Comparison of ENCODE assay signal across 9 cellular contexts in the genomic region with DNA sequence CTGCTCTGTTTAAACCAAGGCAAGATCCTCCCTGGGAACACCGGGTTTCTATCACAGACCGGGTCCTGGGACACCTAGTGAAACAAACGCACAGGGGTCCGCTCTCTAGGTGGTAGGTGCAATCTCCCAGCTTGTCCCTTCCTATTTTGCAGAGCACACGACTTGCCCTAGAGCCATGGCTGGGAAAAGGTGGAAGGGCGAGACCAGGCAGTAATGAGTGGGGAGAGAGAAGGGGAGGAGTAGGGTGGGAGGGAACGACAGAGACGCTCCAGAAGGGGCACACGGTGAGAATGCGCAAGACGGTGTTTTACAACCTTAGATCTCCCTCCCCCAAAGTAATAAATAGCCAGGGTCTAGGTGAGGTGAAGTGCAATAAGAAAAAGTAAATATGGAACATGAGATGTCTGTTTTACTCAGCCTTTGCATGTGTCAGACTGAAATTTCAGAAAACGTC. TPM values are rescaled to one million over a fixed set of nuclear protein-coding genes. Genes with fewer than 3 reads are reported as not detected.
DNase-seq lines count a peak whose midpoint lies in the region; ATAC-seq and TF ChIP-seq lines count a peak whose summit lies in the region.
"Had no signal": no experiment of that assay in that cellular context is flagged by ENCODE, and none has a peak within 500 bp of the region (broad histone marks: within the 10 kb centered on the region; RNA-seq: fewer than 3 reads in every experiment).

No MANE protein-coding gene starts in this region.

- intact Hi-C loops in Right ventricle myocardium inferior (cut with DNase I) (loop anchor here (2.0 kb wide), 1 partner anchor 54 kb away; no protein-coding TSS in a partner anchor), cardiac septum (cut with DNase I) (loop anchor here (1.0 kb wide), 1 partner anchor 52 kb away; no protein-coding TSS in a partner anchor)

- no peak for TF ChIP-seq CTCF in GM13976 (IDR thresholded peaks at IDR 0.05; ENCODE audit: borderline replicate concordance, control extremely low read depth, extremely low read depth, insufficient read depth, missing control alignments)

- DNase-seq in Right ventricle myocardium inferior (ENCODE audit: missing footprints), result peak; percentile 27
- no peak for DNase-seq in cardiac septum (ENCODE audit: low spot score)
- DNase-seq in cerebellum (ENCODE audit: low spot score), result peak; percentile 31
- peak; percentile 52 to 55 for DNase-seq in lung microvascular endothelial cell (ENCODE audit: low read depth in 2 of 2)
- DNase-seq in GM13976 (ENCODE audit: low spot score), result no peak
- no peak for DNase-seq in KG1 (lab: John Stamatoyannopoulos, UW)
- no peak for DNase-seq in putamen (ENCODE audit: low spot score)

- ATAC-seq in Right ventricle myocardium inferior (no peak), HG02885 (IDR thresholded peaks at IDR 0.05; ENCODE audit: poor library complexity, unreplicated experiment) (no peak)

- in situ Hi-C loops in GM13976 (cut with MboI; ENCODE audit: low sequenced_read_pairs, unreplicated experiment), result no loop called here

RNA-seq across cellular contexts. Expression of a gene that starts 9.3 kb away (rescaled TPM):
- total RNA-seq in Right ventricle myocardium inferior, result 27.5 TPM
- 25.5 TPM for total RNA-seq in cardiac septum
- total RNA-seq in cerebellum, result 55.1 TPM
- 144 and 201 TPM in 2 replicates for total RNA-seq in lung microvascular endothelial cell
- total RNA-seq: activated CD8-positive, alpha-beta memory T cell treated with anti-CD3 and anti-CD28 coated beads for 36 hours had no signal

Comparison
In these comparisons a context has a peak if more than half of its experiments do, and no peak if none do; other contexts are left out.
1. DNase-seq: peak in Right ventricle myocardium inferior (single experiment), cerebellum (single experiment) and lung microvascular endothelial cell (2 of 2); none in cardiac septum (single experiment), GM13976 (single experiment), KG1 (single experiment) and putamen (single experiment).